Comparison of ENCODE assay signal across 16 cellular contexts in the genomic region with DNA sequence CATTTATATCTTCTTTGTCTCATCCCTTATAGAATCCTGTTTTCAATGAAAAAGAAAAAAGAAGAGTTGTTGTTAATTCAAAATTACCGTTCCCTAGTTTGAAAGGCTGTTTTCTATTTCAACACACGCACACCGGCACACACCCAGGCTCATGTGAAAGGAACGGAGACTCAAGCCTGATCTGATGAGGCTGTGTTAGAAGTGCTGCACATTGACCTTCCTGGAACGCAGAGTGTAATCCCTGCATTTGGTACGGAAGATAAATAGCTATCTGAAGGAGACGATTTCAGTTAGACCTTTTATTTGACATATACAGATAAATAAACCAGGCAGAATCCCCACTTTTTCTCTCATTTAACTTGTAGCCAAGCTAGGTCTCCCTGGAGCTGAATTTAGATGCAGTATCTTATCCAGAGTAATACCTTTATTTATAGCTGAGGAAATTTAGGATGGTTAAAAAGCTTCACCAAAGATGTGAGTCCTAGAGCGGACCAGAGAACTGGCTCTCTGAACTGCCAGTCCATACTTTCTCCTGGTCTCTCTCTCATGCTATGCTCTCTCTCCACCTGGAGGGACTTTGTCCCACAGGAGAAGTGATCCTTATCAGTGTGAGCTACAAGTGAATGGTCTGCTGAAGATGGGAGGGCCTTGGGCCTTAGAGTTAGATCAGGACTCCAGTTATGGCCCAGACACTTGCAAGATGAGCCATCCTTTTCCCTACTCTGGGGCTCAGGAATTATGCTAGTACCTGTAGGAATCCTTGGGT. TPM values are rescaled to one million over a fixed set of nuclear protein-coding genes. Genes with fewer than 3 reads are reported as not detected.
DNase-seq lines count a peak whose midpoint lies in the region; ATAC-seq and TF ChIP-seq lines count a peak whose summit lies in the region.
"Had no signal": no experiment of that assay in that cellular context is flagged by ENCODE, and none has a peak within 500 bp of the region (broad histone marks: within the 10 kb centered on the region; RNA-seq: fewer than 3 reads in every experiment).

No MANE protein-coding gene starts in this region.

- H3K79me2 ChIP-seq in OCI-LY7 (ENCODE audit: insufficient read depth, low read depth, low read length), result peaks cover 4% of the 10 kb centered on the region; the same call in 1 of the 2 replicates

- BruUV-seq in OCI-LY7 (replicated peaks; lab: Mats Ljungman, UMichigan), result no TSS peak

- H4K8ac ChIP-seq in mesenchymal stem cell (ENCODE audit: low read length), result peak overlapping the region; percentile 47

- no peak overlapping the region for H3K9ac ChIP-seq in mesenchymal stem cell (ENCODE audit: low read length)
- H3K9ac ChIP-seq: BLaER1 treated with 17β-estradiol and CSF1 and Interleukin-3, amounts not matched to agents 10 nM and 100 nM had no signal

- no peak overlapping the region for H4K91ac ChIP-seq in mesenchymal stem cell (ENCODE audit: low read length)

- H3K27ac ChIP-seq in cardiac muscle cell (peak overlapping the region; percentile 27), mesenchymal stem cell (ENCODE audit: low read length, poor library complexity, severe bottlenecking) (no peak overlapping the region), RWPE1 (no peak overlapping the region), OCI-LY7 (ENCODE audit: low read depth, low read length, poor library complexity, severe bottlenecking) (no peak overlapping the region)
- H3K27ac ChIP-seq: BLaER1 treated with 17β-estradiol and CSF1 and Interleukin-3, amounts not matched to agents 10 nM and 100 nM; HL-60 had no signal

- intact Hi-C loops in left cardiac atrium (cut with DNase I), result no loop called here
- intact Hi-C loops in OCI-LY7 (cut with micrococcal nuclease; ENCODE audit: unreplicated experiment), result no loop called here

- H3K23ac ChIP-seq in mesenchymal stem cell (ENCODE audit: low read length in 2 of 2), result no peak overlapping the region

- H2AFZ ChIP-seq in mesenchymal stem cell (ENCODE audit: low read depth, low read length) (no peak overlapping the region), OCI-LY7 (ENCODE audit: low read length) (no peak overlapping the region)

- no peaks in the 10 kb centered on the region for H3K27me3 ChIP-seq in cardiac muscle cell
- no peaks in the 10 kb centered on the region for H3K27me3 ChIP-seq in mesenchymal stem cell (ENCODE audit: control insufficient read depth in 1 of 2, insufficient read depth in 1 of 2, low read length in 2 of 2)
- H3K27me3 ChIP-seq: BLaER1 treated with 17β-estradiol and CSF1 and Interleukin-3, amounts not matched to agents 10 nM and 100 nM had no signal

- no peak for DNase-seq in cardiac muscle cell (ENCODE audit: low read depth in 1 of 2, low spot score in 1 of 2)
- no peak for DNase-seq in left cardiac atrium
- DNase-seq in amniotic epithelial cell (ENCODE audit: low read depth), result peak; percentile 30
- DNase-seq in mesenchymal stem cell, result no peak
- DNase-seq in RWPE1 (ENCODE audit: low spot score), result no peak
- DNase-seq in OCI-LY7 (ENCODE audit: low spot score), result no peak
- DNase-seq: 8988T; ACHN; CD4-positive, CD25-positive, alpha-beta regulatory T cell; DMS53; GF-D8; HFFc6 had no signal

- H3K4me2 ChIP-seq in mesenchymal stem cell (ENCODE audit: low read length, poor library complexity, severe bottlenecking), result no peak overlapping the region
- H3K4me2 ChIP-seq in OCI-LY7 (ENCODE audit: low read length), result no peak overlapping the region
- H3K4me2 ChIP-seq: BLaER1 treated with 17β-estradiol and CSF1 and Interleukin-3, amounts not matched to agents 10 nM and 100 nM had no signal

- H3K9me2 ChIP-seq in OCI-LY7 (ENCODE audit: insufficient read depth, low read length), result no peaks in the 10 kb centered on the region

- TF ChIP-seq CTCF in cardiac muscle cell (IDR thresholded peaks at IDR 0.05; ENCODE audit: low read depth, low read length), result no peak
- no peak for TF ChIP-seq CTCF in RWPE1 (conservative IDR thresholded peaks at IDR 0.05; ENCODE audit: low read depth)
- no peak for TF ChIP-seq CTCF in OCI-LY7 (conservative IDR thresholded peaks at IDR 0.05; ENCODE audit: low read length)

- WGBS in mesenchymal stem cell, result 99% methylated on average over 5 of the region's 8 CpGs

- no peak overlapping the region for H2AK5ac ChIP-seq in mesenchymal stem cell (ENCODE audit: low read length, severe bottlenecking)

- H3K4ac ChIP-seq in mesenchymal stem cell (ENCODE audit: low read depth in 1 of 2, low read length in 2 of 2), result no peak overlapping the region

- H2BK120ac ChIP-seq in mesenchymal stem cell (ENCODE audit: low read depth, low read length), result no peak overlapping the region

- H3K9me3 ChIP-seq in cardiac muscle cell (ENCODE audit: low read depth), result no peaks in the 10 kb centered on the region
- H3K9me3 ChIP-seq in mesenchymal stem cell (ENCODE audit: control insufficient read depth, low read length), result no peaks in the 10 kb centered on the region
- H3K9me3 ChIP-seq in OCI-LY7 (ENCODE audit: low read length), result no peaks in the 10 kb centered on the region
- H3K9me3 ChIP-seq: HAP-1 had no signal

- H3K36me3 ChIP-seq in cardiac muscle cell (no peaks in the 10 kb centered on the region), mesenchymal stem cell (ENCODE audit: control insufficient read depth in 1 of 2, insufficient read depth in 2 of 2, low read depth in 1 of 2, low read length in 2 of 2) (peaks cover 0 to 12% of the 10 kb centered on the region in 2 experiments), OCI-LY7 (ENCODE audit: insufficient read depth, low read length) (no peaks in the 10 kb centered on the region)
- H3K36me3 ChIP-seq: HAP-1 had no signal

- POLR2A ChIA-PET in RWPE1 (lab: Yijun Ruan, JAX; ENCODE audit: low non-redundant PET), result no interaction called here
- POLR2A ChIA-PET in OCI-LY7 (lab: Charles Lee), result interaction anchor here (0.5 to 1.1 kb wide), 2 partner anchors 14 to 1556 kb away, joined by 3 read pairs; no protein-coding TSS in a partner anchor

- no peaks in the 10 kb centered on the region for H4K20me1 ChIP-seq in OCI-LY7 (ENCODE audit: insufficient read depth, low read length)

- peak overlapping the region; percentile 46 for H2BK15ac ChIP-seq in mesenchymal stem cell (ENCODE audit: low read depth, poor library complexity, severe bottlenecking)

- H2BK5ac ChIP-seq in mesenchymal stem cell (ENCODE audit: low read depth, low read length, poor library complexity, severe bottlenecking), result no peak overlapping the region

- H3K4me3 ChIP-seq in cardiac muscle cell, result no peak overlapping the region
- no peak overlapping the region for H3K4me3 ChIP-seq in mesenchymal stem cell (ENCODE audit: insufficient read depth in 1 of 2, low read depth in 1 of 2, low read length in 2 of 2)
- no peak overlapping the region for H3K4me3 ChIP-seq in OCI-LY7 (ENCODE audit: low read depth, low read length, poor library complexity, severe bottlenecking)
- H3K4me3 ChIP-seq: BLaER1 treated with 17β-estradiol and CSF1 and Interleukin-3, amounts not matched to agents 10 nM and 100 nM; HAP-1 had no signal

- ATAC-seq in left cardiac atrium (no peak), GM21367 (IDR thresholded peaks at IDR 0.05; ENCODE audit: unreplicated experiment) (no peak)

- H3K4me1 ChIP-seq in cardiac muscle cell (ENCODE audit: low read depth), result peaks cover under 1% of the 10 kb centered on the region
- H3K4me1 ChIP-seq in mesenchymal stem cell (ENCODE audit: control insufficient read depth, insufficient read depth, low read depth, low read length), result no peaks in the 10 kb centered on the region
- no peaks in the 10 kb centered on the region for H3K4me1 ChIP-seq in OCI-LY7 (ENCODE audit: insufficient read depth, low read length, poor library complexity, severe bottlenecking)
- H3K4me1 ChIP-seq: BLaER1 treated with 17β-estradiol and CSF1 and Interleukin-3, amounts not matched to agents 10 nM and 100 nM; HAP-1 had no signal

- H2BK12ac ChIP-seq in mesenchymal stem cell (ENCODE audit: low read length in 2 of 2), result peak overlapping the region; percentile 57 to 71

- H3K18ac ChIP-seq in mesenchymal stem cell (ENCODE audit: low read depth in 1 of 2, low read length in 2 of 2), result no peak overlapping the region

- H3K14ac ChIP-seq in mesenchymal stem cell (ENCODE audit: low read length in 2 of 2), result no peak overlapping the region

- CTCF ChIA-PET in RWPE1 (lab: Yijun Ruan, JAX) (no interaction called here), OCI-LY7 (lab: Charles Lee; ENCODE audit: unreplicated experiment) (no interaction called here)

- peaks cover 30% of the 10 kb centered on the region for H3K79me1 ChIP-seq in mesenchymal stem cell (replicated peaks; ENCODE audit: low read length, poor library complexity, severe bottlenecking)

RNA-seq across cellular contexts. Expression of a gene that starts 30.6 kb away (rescaled TPM):
- total RNA-seq in cardiac muscle cell, result 25.0 and 36.4 TPM in 2 replicates
- polyA plus RNA-seq in cardiac muscle cell, result 13.3 and 14.5 TPM in 2 replicates
- 10 to 100 TPM; 30.2 to 33.5 TPM for total RNA-seq in left cardiac atrium
- polyA plus RNA-seq in mesenchymal stem cell (2013, experiment 1 of 2), result 10.3 TPM
- polyA plus RNA-seq in mesenchymal stem cell (2013, experiment 2 of 2), result 8.7 TPM
- 21.7 and 30.3 TPM in 2 replicates for total RNA-seq in OCI-LY7 (2014; rRNA removed; shearing (Covaris generic))
- total RNA-seq in OCI-LY7 (2022), result 36.6 and 38.7 TPM in 2 replicates
